In genomic region chr1:247370786-247371732, GRCh38 we compare ENCODE assay signal across 22 cellular contexts. TPM values are rescaled to one million over a fixed set of nuclear protein-coding genes. Genes with fewer than 3 reads are reported as not detected.
DNase-seq lines count a peak whose midpoint lies in the region; ATAC-seq and TF ChIP-seq lines count a peak whose summit lies in the region.
"Had no signal": no experiment of that assay in that cellular context is flagged by ENCODE, and none has a peak within 500 bp of the region (broad histone marks: within the 10 kb centered on the region; RNA-seq: fewer than 3 reads in every experiment).

No MANE protein-coding gene starts in this region.

- no peak for TF ChIP-seq CTCF in HFFc6 (IDR thresholded peaks at IDR 0.05)

- no peak overlapping the region for H3K4me3 Mint-ChIP-seq in HFFc6
- H3K4me3 Mint-ChIP-seq: CD8-positive, alpha-beta memory T cell; central memory CD8-positive, alpha-beta T cell had no signal

- intact Hi-C loops in Right ventricle myocardium inferior (cut with DNase I) = loop anchor here (10.0 kb wide), 1 partner anchor 326 kb away; no protein-coding TSS in a partner anchor

- no peaks in the 10 kb centered on the region for H3K36me3 Mint-ChIP-seq in HFFc6 (ENCODE audit: low read depth)

- no peaks in the 10 kb centered on the region for H3K9me3 Mint-ChIP-seq in HFFc6
- H3K9me3 Mint-ChIP-seq: CD8-positive, alpha-beta memory T cell; central memory CD8-positive, alpha-beta T cell had no signal

- DNase-seq in HFFc6 (peak; percentile 26), islet precursor cell (peak; percentile 84), superior temporal gyrus (ENCODE audit: extremely low spot score) (peak; percentile 42), SW 1271 (lab: John Stamatoyannopoulos, UW) (no peak), Right ventricle myocardium inferior (ENCODE audit: missing footprints) (no peak)
- DNase-seq: activated CD8-positive, alpha-beta memory T cell treated with anti-CD3 and anti-CD28 coated beads, Interleukin-2, amount 50 U/mL, for 4 hours; activated effector memory CD4-positive, alpha-beta T cell treated with Interleukin-2 at 50 U/mL for 16 hours; CD8-positive, alpha-beta memory T cell; DMS53; erythroblast; gastrocnemius medialis; midbrain; NCI-H1694; NCI-H82; spleen; T1000 had no signal

- ATAC-seq in HG02623 (IDR thresholded peaks at IDR 0.05; ENCODE audit: unreplicated experiment) (no peak), Right ventricle myocardium inferior (no peak)
- ATAC-seq: gastrocnemius medialis, Panc1 had no signal

- peaks cover 36% of the 10 kb centered on the region for H3K4me1 Mint-ChIP-seq in HFFc6 (ENCODE audit: low read depth)

- H3K27ac ChIP-seq in angular gyrus (ENCODE audit: low read depth, low read length) = peak overlapping the region; percentile 56
- H3K27ac ChIP-seq: gastrocnemius medialis, spleen, suprapubic skin had no signal

- H3K27me3 Mint-ChIP-seq in HFFc6 (ENCODE audit: insufficient read depth) = no peaks in the 10 kb centered on the region; the same call in 1 of the 2 replicates
- H3K27me3 Mint-ChIP-seq: central memory CD8-positive, alpha-beta T cell had no signal

- no peak overlapping the region for H3K27ac Mint-ChIP-seq in HFFc6
- H3K27ac Mint-ChIP-seq: CD8-positive, alpha-beta memory T cell had no signal

RNA-seq across cellular contexts. Expression of gene ZNF496, which starts 39.4 kb away (rescaled TPM):
- total RNA-seq in HFFc6 (2021; fragmentation: NEBNext Ultra II Directional; extraction: Animal tissue kit (Norgen Biotek cat#: 25700)) = 10 to 100 TPM; 13.7 to 19.9 (median 17.1) TPM
- total RNA-seq in Right ventricle myocardium inferior = 10.5 TPM

RNA-seq across cellular contexts. Expression of gene NLRP3, which starts 44.9 kb away (rescaled TPM):
- total RNA-seq in HFFc6 (2021; fragmentation: NEBNext Ultra II Directional; extraction: Animal tissue kit (Norgen Biotek cat#: 25700)) = 1 to 10 TPM in 4 of 6 experiments, under 1 TPM in 2; 0.33 to 5.2 (median 4.3) TPM
- total RNA-seq in Right ventricle myocardium inferior = 1.2 TPM
- total RNA-seq: pulmonary artery endothelial cell had no signal

Comparison
In these comparisons a context has a peak if more than half of its experiments do, and no peak if none do; other contexts are left out.
1. DNase-seq: peak in HFFc6 (single experiment), islet precursor cell (single experiment) and superior temporal gyrus (single experiment); none in SW 1271 (0 of 2) and Right ventricle myocardium inferior (single experiment).